ENCODE assay signal across 30 cellular contexts in the genomic region with DNA sequence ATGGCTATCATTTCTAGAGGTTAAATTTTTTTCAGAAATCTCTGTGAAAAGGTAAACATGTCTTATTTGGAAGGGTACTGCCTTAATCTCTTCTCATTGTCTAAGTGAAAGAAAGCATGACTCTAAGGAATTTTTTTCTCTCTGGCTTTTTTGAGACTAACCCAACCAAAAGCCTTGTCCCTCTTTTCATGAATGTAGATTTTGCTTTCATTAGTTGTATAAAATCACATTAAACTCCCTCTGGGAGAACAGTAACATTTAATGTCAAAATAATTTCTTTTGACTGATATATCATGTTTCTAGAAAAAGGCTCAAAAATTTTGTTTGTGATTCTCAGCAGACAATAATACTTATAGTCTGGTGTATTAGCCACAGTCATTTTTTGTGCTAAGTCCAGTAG.
"Had no signal": no experiment of that assay in that cellular context is flagged by ENCODE, and none has a peak within 500 bp of the region (broad histone marks: within the 10 kb centered on the region; RNA-seq: fewer than 3 reads in every experiment).

No MANE protein-coding gene starts in this region.

- ATAC-seq: activated naive CD4-positive, alpha-beta T cell treated with anti-CD3 and anti-CD28 coated beads, Interleukin-2, amount 50 U/mL, for 72 hours; activated naive CD8-positive, alpha-beta T cell treated with anti-CD3 and anti-CD28 coated beads, Interleukin-2, amount 50 U/mL, for 24 hours; activated T-cell treated with anti-CD3 and anti-CD28 coated beads, Interleukin-2, amount 50 U/mL, for 4 hours; activated T-cell treated with anti-CD3 and anti-CD28 coated beads, Interleukin-2, amount 50 U/mL, for 72 hours; activated T-helper 17 cell treated with anti-CD3 and anti-CD28 coated beads, Interleukin-2, amount 50 U/mL, for 72 hours; body of pancreas had no signal

- H3K36me3 ChIP-seq: adrenal gland, ascending aorta, brain microvascular endothelial cell, breast epithelium, cardiac muscle cell had no signal

- H3K27ac ChIP-seq: adrenal gland, ascending aorta, body of pancreas, brain microvascular endothelial cell, breast epithelium, cardiac muscle cell had no signal

- DNase-seq: activated effector memory CD4-positive, alpha-beta T cell treated with anti-CD3 and anti-CD28 coated beads, Interleukin-2, amount 50 U/mL, for 16 hours; activated effector memory CD4-positive, alpha-beta T cell treated with Interleukin-2 at 50 U/mL for 16 hours; activated gamma-delta T cell; activated gamma-delta T cell treated with Interleukin-2 at 50 U/mL for 16 hours; activated naive CD4-positive, alpha-beta T cell; activated naive CD4-positive, alpha-beta T cell treated with anti-CD3 and anti-CD28 coated beads for 36 hours; activated naive CD4-positive, alpha-beta T cell treated with anti-CD3 and anti-CD28 coated beads, Interleukin-2, amount 10 ng/mL, durations not matched to agents 7 days and 5 days; activated naive CD4-positive, alpha-beta T cell treated with anti-CD3 and anti-CD28 coated beads, Interleukin-2, amount 50 U/mL, for 16 hours; activated naive CD4-positive, alpha-beta T cell treated with Interleukin-2 at 50 U/mL for 16 hours; activated naive CD8-positive, alpha-beta T cell treated with anti-CD3 and anti-CD28 coated beads for 36 hours; activated naive CD8-positive, alpha-beta T cell treated with anti-CD3 and anti-CD28 coated beads, Interleukin-2, amount 10 ng/mL, durations not matched to agents 7 days and 5 days; activated naive CD8-positive, alpha-beta T cell treated with anti-CD3 and anti-CD28 coated beads, Interleukin-2, amount 50 U/mL, for 24 hours; activated T-cell treated with anti-CD3 and anti-CD28 coated beads, Interleukin-2, amount 50 U/mL, for 4 hours; activated T-cell treated with anti-CD3 and anti-CD28 coated beads, Interleukin-2, amount 50 U/mL, for 48 hours; activated T-cell treated with anti-CD3 and anti-CD28 coated beads, Interleukin-2, amount 50 U/mL, for 72 hours; adrenal gland; amniotic stem cell; amygdala; anterior cingulate cortex; aorta; body of pancreas; brain microvascular endothelial cell; caudate nucleus; central memory CD4-positive, alpha-beta T cell; cerebellar nuclear complex had no signal

- H3K4me3 ChIP-seq: adrenal gland, ascending aorta, body of pancreas, breast epithelium, cardiac muscle cell had no signal

- H3K4me1 ChIP-seq: breast epithelium had no signal

- H3K9me3 ChIP-seq: adrenal gland, ascending aorta, body of pancreas, breast epithelium had no signal

- H3K27me3 ChIP-seq: adrenal gland, ascending aorta, body of pancreas, brain microvascular endothelial cell, breast epithelium, cardiac muscle cell had no signal
